6 cellular contexts compared by ENCODE assay signal in genomic region chr16:23508589-23509440, GRCh38. TPM values are rescaled to one million over a fixed set of nuclear protein-coding genes. Genes with fewer than 3 reads are reported as not detected.
DNase-seq lines count a peak whose midpoint lies in the region; ATAC-seq and TF ChIP-seq lines count a peak whose summit lies in the region.

No MANE protein-coding gene starts in this region.

- H3K9me3 ChIP-seq in cardiac muscle cell (ENCODE audit: low read depth): no peaks in the 10 kb centered on the region

- intact Hi-C loops in Right ventricle myocardium superior (cut with DNase I): no loop called here
- intact Hi-C loops in dorsolateral prefrontal cortex (cut with DNase I): loop anchor here in 1 of 2 donors (10.0 kb wide), 1 partner anchor 54 kb away; the partner anchor contains the start of gene COG7

- DNase-seq in cardiac muscle cell (ENCODE audit: low read depth in 1 of 2, low spot score in 1 of 2) (peak; percentile 17 to 41), Right ventricle myocardium superior (no peak), dorsolateral prefrontal cortex (peak in 5 of 10 donors; percentile 28 to 50 (median 42)), NCI-H1930 (lab: John Stamatoyannopoulos, UW) (no peak)

- no peaks in the 10 kb centered on the region for H3K36me3 ChIP-seq in cardiac muscle cell
- no peaks in the 10 kb centered on the region for H3K36me3 ChIP-seq in rectal smooth muscle tissue (ENCODE audit: control insufficient read depth, insufficient read depth, low read length)

- TF ChIP-seq CTCF in cardiac muscle cell (IDR thresholded peaks at IDR 0.05; ENCODE audit: low read depth, low read length) (no peak), dorsolateral prefrontal cortex (IDR thresholded peaks at IDR 0.05 in 54 of 56, conservative IDR thresholded peaks at IDR 0.05 in 2 of 56; ENCODE audit: low read depth in 1 of 56, partially characterized antibody in 56 of 56) (no peak)

- no peaks in the 10 kb centered on the region for H3K27me3 ChIP-seq in cardiac muscle cell
- H3K27me3 ChIP-seq in dorsolateral prefrontal cortex: no peaks in the 10 kb centered on the region
- no peaks in the 10 kb centered on the region for H3K27me3 ChIP-seq in rectal smooth muscle tissue (ENCODE audit: control insufficient read depth, insufficient read depth, low read length)

- ATAC-seq in Right ventricle myocardium superior (ENCODE audit: poor library complexity): no peak
- no peak for ATAC-seq in HG03457 (IDR thresholded peaks at IDR 0.05; ENCODE audit: unreplicated experiment)

- H3K4me3 ChIP-seq in cardiac muscle cell (peak overlapping the region; percentile 72), dorsolateral prefrontal cortex (peak overlapping the region; percentile 61 to 95 (median 76)), rectal smooth muscle tissue (ENCODE audit: low read length) (peak overlapping the region; percentile 80)

- peak overlapping the region; percentile 25 for H3K9ac ChIP-seq in rectal smooth muscle tissue (ENCODE audit: low read length)

- H3K4me1 ChIP-seq in cardiac muscle cell (ENCODE audit: low read depth): peaks cover 19% of the 10 kb centered on the region
- peaks cover 2% of the 10 kb centered on the region for H3K4me1 ChIP-seq in rectal smooth muscle tissue (ENCODE audit: control insufficient read depth, insufficient read depth, low read length)

- H3K27ac ChIP-seq in cardiac muscle cell (peak overlapping the region; percentile 86), dorsolateral prefrontal cortex (peak overlapping the region in 48 of 59 donors; percentile 11 to 93 (median 76)), rectal smooth muscle tissue (ENCODE audit: low read depth, low read length) (no peak overlapping the region)

RNA-seq across cellular contexts. Expression of gene GGA2, which starts 1.5 kb away (rescaled TPM):
- 71.7 and 126 TPM in 2 replicates for total RNA-seq in cardiac muscle cell
- 149 and 160 TPM in 2 replicates for polyA plus RNA-seq in cardiac muscle cell
- total RNA-seq in Right ventricle myocardium superior: 50.3 TPM
- total RNA-seq in dorsolateral prefrontal cortex: 100 to 1,000 TPM in 19 of 120 experiments, 10 to 100 TPM in 101; 46.0 to 124 (median 85.7) TPM

RNA-seq across cellular contexts. Expression of gene EARS2, which starts 48.3 kb away (rescaled TPM):
- total RNA-seq in cardiac muscle cell (25.5 and 57.2 TPM in 2 replicates), Right ventricle myocardium superior (20.5 TPM), dorsolateral prefrontal cortex (10 to 100 TPM; 20.1 to 47.2 (median 31.9) TPM)
- 21.0 and 23.3 TPM in 2 replicates for polyA plus RNA-seq in cardiac muscle cell

RNA-seq across cellular contexts. Expression of gene UBFD1, which starts 48.7 kb away (rescaled TPM):
- total RNA-seq in cardiac muscle cell (256 and 277 TPM in 2 replicates), Right ventricle myocardium superior (47.0 TPM), dorsolateral prefrontal cortex (100 to 1,000 TPM in 1 of 120 experiments, 10 to 100 TPM in 119; 43.7 to 103 (median 69.8) TPM)
- 56.5 and 66.9 TPM in 2 replicates for polyA plus RNA-seq in cardiac muscle cell

RNA-seq across cellular contexts. Expression of gene COG7, which starts 55.8 kb away (rescaled TPM):
- total RNA-seq in cardiac muscle cell (9.7 and 23.5 TPM in 2 replicates), Right ventricle myocardium superior (11.5 TPM), dorsolateral prefrontal cortex (10 to 100 TPM; 22.6 to 48.1 (median 35.2) TPM)
- 10.6 and 11.9 TPM in 2 replicates for polyA plus RNA-seq in cardiac muscle cell

Comparison
In these comparisons a context has a peak if more than half of its experiments do, and no peak if none do; other contexts are left out.
1. DNase-seq: peak in cardiac muscle cell (2 of 2); none in Right ventricle myocardium superior (single experiment) and NCI-H1930 (0 of 2).
2. Peak in every context shown above with its lines, with median percentiles within 50 percentile points of each other: H3K4me3 ChIP-seq.